In the genomic region with DNA sequence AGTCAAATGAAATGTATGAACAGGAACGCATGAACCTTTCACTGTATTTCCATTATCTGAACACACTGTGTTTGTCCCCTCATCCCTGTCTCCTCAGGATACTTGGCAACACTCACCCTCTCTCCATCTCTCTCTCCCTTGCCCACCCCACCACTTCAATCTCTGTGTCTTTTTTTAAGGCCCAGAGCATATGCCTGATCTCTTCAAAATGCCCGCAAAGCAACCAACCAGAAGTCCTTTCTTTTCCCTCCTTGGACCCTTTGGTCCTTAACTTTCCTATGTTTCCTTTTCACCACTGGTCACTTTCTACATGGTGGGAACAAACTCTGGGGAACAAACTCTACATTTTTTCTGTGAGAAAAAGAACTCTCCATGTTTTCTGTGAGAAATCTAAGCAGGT, we compare ENCODE assay signal across 11 cellular contexts. TPM values are rescaled to one million over a fixed set of nuclear protein-coding genes. Genes with fewer than 3 reads are reported as not detected.
A peak's percentile ranks its signal among the peaks of the same experiment; 100 is the strongest.
DNase-seq lines count a peak whose midpoint lies in the region; ATAC-seq and TF ChIP-seq lines count a peak whose summit lies in the region.
"Had no signal": no experiment of that assay in that cellular context is flagged by ENCODE, and none has a peak within 500 bp of the region (broad histone marks: within the 10 kb centered on the region; RNA-seq: fewer than 3 reads in every experiment).

No MANE protein-coding gene starts in this region.

- ATAC-seq in lower lobe of right lung: no peak

- CTCF ChIA-PET in activated CD4-positive, alpha-beta memory T cell treated with anti-CD3 and anti-CD28 coated beads, Interleukin-2, amount 10 ng/mL, durations not matched to agents 7 days and 5 days (lab: Charles Lee): interaction anchor here (5.6 to 7.1 kb wide), 2 partner anchors 69 to 82 kb away, joined by 47 to 66 read pairs; no protein-coding TSS in a partner anchor

- peaks cover 67% of the 10 kb centered on the region for H3K4me1 Mint-ChIP-seq in activated T-cell treated with anti-CD3 and anti-CD28 coated beads, Interleukin-2, amount 50 U/mL, for 24 hours (ENCODE audit: low read depth)
- peaks cover 61% of the 10 kb centered on the region for H3K4me1 Mint-ChIP-seq in activated CD4-positive, alpha-beta memory T cell treated with anti-CD3 and anti-CD28 coated beads, Interleukin-2, amount 10 ng/mL, durations not matched to agents 7 days and 5 days

- peaks cover 3% of the 10 kb centered on the region for H3K36me3 ChIP-seq in lower lobe of right lung

- DNase-seq in activated T-cell treated with anti-CD3 and anti-CD28 coated beads, Interleukin-2, amount 50 U/mL, for 24 hours: no peak
- no peak for DNase-seq in activated T-cell treated with anti-CD3 and anti-CD28 coated beads for 4 hours
- no peak for DNase-seq in activated CD4-positive, alpha-beta memory T cell treated with anti-CD3 and anti-CD28 coated beads, Interleukin-2, amount 10 ng/mL, durations not matched to agents 7 days and 5 days
- no peak for DNase-seq in lower lobe of right lung
- no peak for DNase-seq in substantia nigra (lab: John Stamatoyannopoulos, UW)
- DNase-seq in AG20443 (ENCODE audit: low spot score): no peak
- no peak for DNase-seq in effector CD8-positive, alpha-beta T cell (lab: John Stamatoyannopoulos, UW)
- no peak for DNase-seq in NCI-H187 (lab: John Stamatoyannopoulos, UW)
- DNase-seq: aorta, NCI-H2227 treated with DMSO at 0.1 percent for 48 hours had no signal

- H3K4me1 ChIP-seq in lower lobe of right lung: peaks cover 62% of the 10 kb centered on the region

- H3K27me3 Mint-ChIP-seq in activated T-cell treated with anti-CD3 and anti-CD28 coated beads, Interleukin-2, amount 50 U/mL, for 24 hours: no peaks in the 10 kb centered on the region
- no peaks in the 10 kb centered on the region for H3K27me3 Mint-ChIP-seq in activated CD4-positive, alpha-beta memory T cell treated with anti-CD3 and anti-CD28 coated beads, Interleukin-2, amount 10 ng/mL, durations not matched to agents 7 days and 5 days

- POLR2A ChIA-PET in activated CD4-positive, alpha-beta memory T cell treated with anti-CD3 and anti-CD28 coated beads, Interleukin-2, amount 10 ng/mL, durations not matched to agents 7 days and 5 days (lab: Charles Lee): interaction anchor here (7.2 to 33.4 kb wide), 6 partner anchors 13 to 102 kb away, joined by 88 to 1155 read pairs (median 481); partner anchors contain the start of gene IRF1

- H3K36me3 Mint-ChIP-seq in activated T-cell treated with anti-CD3 and anti-CD28 coated beads, Interleukin-2, amount 50 U/mL, for 24 hours (ENCODE audit: low read depth): peaks cover 23% of the 10 kb centered on the region
- H3K36me3 Mint-ChIP-seq in activated CD4-positive, alpha-beta memory T cell treated with anti-CD3 and anti-CD28 coated beads, Interleukin-2, amount 10 ng/mL, durations not matched to agents 7 days and 5 days (ENCODE audit: low read depth): peaks cover 20% of the 10 kb centered on the region

- H3K9me3 ChIP-seq in lower lobe of right lung: no peaks in the 10 kb centered on the region

- peak overlapping the region; percentile 88 for H3K4me3 Mint-ChIP-seq in activated T-cell treated with anti-CD3 and anti-CD28 coated beads, Interleukin-2, amount 50 U/mL, for 24 hours
- no peak overlapping the region for H3K4me3 Mint-ChIP-seq in activated CD4-positive, alpha-beta memory T cell treated with anti-CD3 and anti-CD28 coated beads, Interleukin-2, amount 10 ng/mL, durations not matched to agents 7 days and 5 days

- H3K9me3 Mint-ChIP-seq in activated T-cell treated with anti-CD3 and anti-CD28 coated beads, Interleukin-2, amount 50 U/mL, for 24 hours: no peaks in the 10 kb centered on the region
- no peaks in the 10 kb centered on the region for H3K9me3 Mint-ChIP-seq in activated CD4-positive, alpha-beta memory T cell treated with anti-CD3 and anti-CD28 coated beads, Interleukin-2, amount 10 ng/mL, durations not matched to agents 7 days and 5 days

- TF ChIP-seq CTCF in lower lobe of right lung (IDR thresholded peaks at IDR 0.05): no peak

- intact Hi-C loops in lower lobe of right lung (cut with DNase I): no loop called here

- H3K27ac ChIP-seq in lower lobe of right lung (peak overlapping the region; percentile 98), substantia nigra (ENCODE audit: low read depth, low read length, poor library complexity, severe bottlenecking) (peak overlapping the region; percentile 24)

- H3K27me3 ChIP-seq in lower lobe of right lung (ENCODE audit: low read depth): no peaks in the 10 kb centered on the region

- H3K4me3 ChIP-seq in lower lobe of right lung: no peak overlapping the region

- H3K27ac Mint-ChIP-seq in activated T-cell treated with anti-CD3 and anti-CD28 coated beads, Interleukin-2, amount 50 U/mL, for 24 hours: peak overlapping the region; percentile 99
- peak overlapping the region; percentile 91 for H3K27ac Mint-ChIP-seq in activated CD4-positive, alpha-beta memory T cell treated with anti-CD3 and anti-CD28 coated beads, Interleukin-2, amount 10 ng/mL, durations not matched to agents 7 days and 5 days

RNA-seq across cellular contexts. Expression of gene IRF1, which starts 3.2 kb away (rescaled TPM):
- 100 to 1,000 TPM; 231 to 239 TPM for total RNA-seq in activated CD4-positive, alpha-beta memory T cell treated with anti-CD3 and anti-CD28 coated beads, Interleukin-2, amount 10 ng/mL, durations not matched to agents 7 days and 5 days
- total RNA-seq in lower lobe of right lung: 81.2 TPM

RNA-seq across cellular contexts. Expression of gene IL5, which starts 49.5 kb away (rescaled TPM):
- 1 to 10 TPM; 2.6 to 3.3 TPM for total RNA-seq in activated CD4-positive, alpha-beta memory T cell treated with anti-CD3 and anti-CD28 coated beads, Interleukin-2, amount 10 ng/mL, durations not matched to agents 7 days and 5 days
- total RNA-seq in lower lobe of right lung: not detected
- total RNA-seq: aorta, frontal cortex had no signal
